23 cellular contexts compared by ENCODE assay signal in genomic region chr10:77681839-77682238, GRCh38. TPM values are rescaled to one million over a fixed set of nuclear protein-coding genes. Genes with fewer than 3 reads are reported as not detected.
"Had no signal": no experiment of that assay in that cellular context is flagged by ENCODE, and none has a peak within 500 bp of the region (broad histone marks: within the 10 kb centered on the region; RNA-seq: fewer than 3 reads in every experiment).

No MANE protein-coding gene starts in this region.

- H3K4me3 ChIP-seq: colonic mucosa, esophagus squamous epithelium, heart right ventricle, lower lobe of right lung, right lobe of liver, stomach, thyroid gland had no signal

- H3K36me3 ChIP-seq: colonic mucosa, esophagus squamous epithelium, heart right ventricle, lower lobe of right lung, right lobe of liver, stomach, thyroid gland had no signal

- H3K9me3 ChIP-seq: colonic mucosa, esophagus squamous epithelium, heart right ventricle, lower lobe of right lung, right lobe of liver, stomach, thyroid gland had no signal

- H3K4me3 Mint-ChIP-seq: dendritic cell treated with granulocyte-macrophage colony-stimulating factor and Interleukin-4, amounts not matched to agents 40 ng/mL and 50 ng/mL, for 4 days; naive thymus-derived CD8-positive, alpha-beta T cell; nephron progenitor cell; stimulated activated effector memory CD8-positive, alpha-beta T cell treated with anti-CD3 and anti-CD28 coated beads, Interleukin-12 subunit alpha, Interleukin-12 subunit beta, amount 100 ng/mL, for 72 hours had no signal

- ATAC-seq: heart right ventricle; left ventricle myocardium superior; lower lobe of right lung; naive thymus-derived CD8-positive, alpha-beta T cell; right lobe of liver; stimulated activated effector memory CD8-positive, alpha-beta T cell treated with anti-CD3 and anti-CD28 coated beads, Interleukin-12 subunit alpha, Interleukin-12 subunit beta, amount 100 ng/mL, for 72 hours had no signal

- H3K27me3 ChIP-seq: colonic mucosa, right lobe of liver, stomach, thyroid gland had no signal

- H2AFZ ChIP-seq: parathyroid adenoma had no signal

- H3K27ac ChIP-seq: colonic mucosa, esophagus squamous epithelium, heart right ventricle, lower lobe of right lung, parathyroid adenoma, right lobe of liver, thyroid gland had no signal

- H3K36me3 Mint-ChIP-seq: naive thymus-derived CD8-positive, alpha-beta T cell; stimulated activated effector memory CD8-positive, alpha-beta T cell treated with anti-CD3 and anti-CD28 coated beads, Interleukin-12 subunit alpha, Interleukin-12 subunit beta, amount 100 ng/mL, for 72 hours had no signal

- H3K9me3 Mint-ChIP-seq: dendritic cell treated with granulocyte-macrophage colony-stimulating factor and Interleukin-4, amounts not matched to agents 40 ng/mL and 50 ng/mL, for 4 days; naive thymus-derived CD8-positive, alpha-beta T cell; stimulated activated effector memory CD8-positive, alpha-beta T cell treated with anti-CD3 and anti-CD28 coated beads, Interleukin-12 subunit alpha, Interleukin-12 subunit beta, amount 100 ng/mL, for 72 hours had no signal

- DNase-seq: colonic mucosa; effector CD8-positive, alpha-beta T cell; esophagus squamous epithelium; foreskin melanocyte; glutamatergic neuron; heart right ventricle; left ventricle myocardium superior; lower lobe of right lung; naive thymus-derived CD8-positive, alpha-beta T cell; nephron progenitor cell; occipital lobe; right lobe of liver; small intestine; stimulated activated CD4-positive, alpha-beta T cell treated with anti-CD3 and anti-CD28 coated beads, Interleukin-12 subunit alpha, Interleukin-12 subunit beta, amount 100 ng/mL, for 4 hours; stimulated activated CD4-positive, alpha-beta T cell treated with anti-CD3 and anti-CD28 coated beads, Interleukin-1b, Interleukin-23, amount 100 ng/mL, for 48 hours; stimulated activated CD4-positive, alpha-beta T cell treated with anti-CD3 and anti-CD28 coated beads, Interleukin-4, amount 100 ng/mL, for 1 hour; stimulated activated naive CD4-positive, alpha-beta T cell treated with Interleukin-2 at 50 U/mL for 16 hours; stomach; thyroid gland; trophoblast cell had no signal

- H3K27ac Mint-ChIP-seq: dendritic cell treated with granulocyte-macrophage colony-stimulating factor and Interleukin-4, amounts not matched to agents 40 ng/mL and 50 ng/mL, for 4 days; naive thymus-derived CD8-positive, alpha-beta T cell; nephron progenitor cell; stimulated activated effector memory CD8-positive, alpha-beta T cell treated with anti-CD3 and anti-CD28 coated beads, Interleukin-12 subunit alpha, Interleukin-12 subunit beta, amount 100 ng/mL, for 72 hours had no signal

- H3K79me2 ChIP-seq: parathyroid adenoma had no signal

- H3K4me1 ChIP-seq: colonic mucosa, esophagus squamous epithelium, heart right ventricle, lower lobe of right lung, parathyroid adenoma, right lobe of liver, thyroid gland had no signal

- H3K9ac ChIP-seq: parathyroid adenoma had no signal

RNA-seq across cellular contexts. Expression of gene KCNMA1, which starts 44.2 kb away (rescaled TPM):
- total RNA-seq: naive thymus-derived CD8-positive, alpha-beta T cell had no signal
- polyA plus RNA-seq: naive thymus-derived CD8-positive, alpha-beta T cell had no signal
